ENCODE assay signal across 22 cellular contexts in genomic region chr6:150639823-150640331, GRCh38. TPM values are rescaled to one million over a fixed set of nuclear protein-coding genes. Genes with fewer than 3 reads are reported as not detected.
DNase-seq lines count a peak whose midpoint lies in the region; ATAC-seq, FAIRE-seq and TF ChIP-seq lines count a peak whose summit lies in the region.
"Had no signal": no experiment of that assay in that cellular context is flagged by ENCODE, and none has a peak within 500 bp of the region (broad histone marks: within the 10 kb centered on the region; RNA-seq: fewer than 3 reads in every experiment).

No MANE protein-coding gene starts in this region.

- TF ChIP-seq CTCF in liver (IDR thresholded peaks at IDR 0.05; ENCODE audit: low read depth, low read length, missing input control) (no peak), HepG2 (CRISPR knock-in tag; IDR thresholded peaks at IDR 0.05) (no peak), endothelial cell (IDR thresholded peaks at IDR 0.05; ENCODE audit: unreplicated experiment) (no peak), omental fat pad (IDR thresholded peaks at IDR 0.05) (no peak)

- H3K4me3 Mint-ChIP-seq in endothelial cell (ENCODE audit: unreplicated experiment) = peak overlapping the region; percentile 29
- H3K4me3 Mint-ChIP-seq in stimulated activated naive B cell treated with anti-CD40 and anti-IgM and Interleukin-4, amounts not matched to agents 10 μg/mL and 1 μg/mL and 100 μg/mL, for 72 hours = peak overlapping the region; percentile 68 to 79
- H3K4me3 Mint-ChIP-seq: CD8-positive, alpha-beta T cell; GM23338 had no signal

- H3K36me3 Mint-ChIP-seq in endothelial cell (ENCODE audit: low read depth, unreplicated experiment) = peaks cover 12% of the 10 kb centered on the region
- H3K36me3 Mint-ChIP-seq in stimulated activated naive B cell treated with anti-CD40 and anti-IgM and Interleukin-4, amounts not matched to agents 10 μg/mL and 1 μg/mL and 100 μg/mL, for 72 hours = peaks cover 19 to 23% of the 10 kb centered on the region in 2 donors
- H3K36me3 Mint-ChIP-seq: CD8-positive, alpha-beta T cell had no signal

- BruUV-seq in HepG2 (replicated peaks; lab: Mats Ljungman, UMichigan) = no TSS peak

- H3K27me3 Mint-ChIP-seq in endothelial cell (ENCODE audit: unreplicated experiment) = no peaks in the 10 kb centered on the region
- H3K27me3 Mint-ChIP-seq in stimulated activated naive B cell treated with anti-CD40 and anti-IgM and Interleukin-4, amounts not matched to agents 10 μg/mL and 1 μg/mL and 100 μg/mL, for 72 hours = no peaks in the 10 kb centered on the region

- H3K27me3 ChIP-seq in liver (ENCODE audit: control insufficient read depth in 4 of 4, insufficient read depth in 4 of 4, low read length in 3 of 4) (no peaks in the 10 kb centered on the region), HepG2 (ENCODE audit: control insufficient read depth in 1 of 2, insufficient read depth in 2 of 2, low read length in 2 of 2) (peaks cover 0 to 2% of the 10 kb centered on the region in 2 experiments; a peak in 1 of 5 replicates)
- H3K27me3 ChIP-seq: BLaER1, MG63 had no signal

- H3K9me3 ChIP-seq in liver (ENCODE audit: control insufficient read depth in 4 of 4, low read length in 3 of 4) (no peaks in the 10 kb centered on the region), HepG2 (ENCODE audit: low read length) (no peaks in the 10 kb centered on the region)
- H3K9me3 ChIP-seq: BLaER1, MG63, SJSA1 had no signal

- intact Hi-C loops in HepG2 (cut with micrococcal nuclease; ENCODE audit: unreplicated experiment) = no loop called here

- 92% methylated on average over 9 of the region's 9 CpGs for WGBS in liver
- WGBS in HepG2 (ENCODE audit: low lambda C conversion rate) = 70% methylated on average over 9 of the region's 9 CpGs

- no peak overlapping the region for H3K4me2 ChIP-seq in HepG2 (ENCODE audit: low read depth, low read length)
- H3K4me2 ChIP-seq: BLaER1, GM23338, KMS-11, PC-9 had no signal

- TF ChIP-seq RAD21 in liver (IDR thresholded peaks at IDR 0.05) (no peak), HepG2 (CRISPR knock-in tag; IDR thresholded peaks at IDR 0.05) (no peak)

- no peak for FAIRE-seq in HepG2 (lab: Jason Lieb, UNC)

- CTCF ChIA-PET in HepG2 (lab: Yijun Ruan, JAX; ENCODE audit: low intra/inter-chr PET ratio, low total read pairs) = no interaction called here

- H2AFZ ChIP-seq in HepG2 (ENCODE audit: low read length) = no peak overlapping the region
- H2AFZ ChIP-seq: GM23338, PC-9 had no signal

- H3K27ac ChIP-seq in liver (ENCODE audit: low read depth in 1 of 2, low read length in 2 of 2) (peak overlapping the region; percentile 73 to 82), HepG2 (ENCODE audit: extremely low read length, insufficient read depth, low read length) (no peak overlapping the region)
- H3K27ac ChIP-seq: BLaER1, KMS-11, PC-9, SJSA1 had no signal

- no peaks in the 10 kb centered on the region for H3K9me3 Mint-ChIP-seq in endothelial cell (ENCODE audit: unreplicated experiment)
- H3K9me3 Mint-ChIP-seq in stimulated activated naive B cell treated with anti-CD40 and anti-IgM and Interleukin-4, amounts not matched to agents 10 μg/mL and 1 μg/mL and 100 μg/mL, for 72 hours = peaks cover 0 to 3% of the 10 kb centered on the region in 2 donors
- H3K9me3 Mint-ChIP-seq: CD8-positive, alpha-beta T cell; GM23338 had no signal

- no peaks in the 10 kb centered on the region for H3K79me2 ChIP-seq in HepG2 (ENCODE audit: insufficient read depth, low read length)

- no peaks in the 10 kb centered on the region for H3K36me3 ChIP-seq in liver (ENCODE audit: control insufficient read depth in 4 of 4, insufficient read depth in 3 of 4, low read depth in 1 of 4, low read length in 3 of 4)
- no peaks in the 10 kb centered on the region for H3K36me3 ChIP-seq in HepG2 (replicated peaks in 1 of 2; ENCODE audit: control insufficient read depth in 1 of 2, insufficient read depth in 2 of 2, low read length in 2 of 2)
- H3K36me3 ChIP-seq: BLaER1, MG63, SJSA1 had no signal

- H3K9ac ChIP-seq in liver (ENCODE audit: low read depth in 1 of 2, low read length in 2 of 2) (no peak overlapping the region), HepG2 (ENCODE audit: insufficient read depth, low read depth, low read length) (no peak overlapping the region)
- H3K9ac ChIP-seq: BLaER1, KMS-11 had no signal

- in situ Hi-C loops in HepG2 (cut with HindIII; ENCODE audit: extremely low pct_ligation_motif_present, low pct_unique_long_range_greater_than_20kb) = no loop called here

- POLR2A ChIA-PET in HepG2 (lab: Yijun Ruan, JAX) = no interaction called here

- TF ChIP-seq EP300 in HepG2 (IDR thresholded peaks at IDR 0.05; ENCODE audit: low read depth in 2 of 2, low read length in 2 of 2) = no peak
- no peak for TF ChIP-seq EP300 in HepG2 (CRISPR knock-in tag; IDR thresholded peaks at IDR 0.05; ENCODE audit: borderline replicate concordance)

- ATAC-seq in HepG2 = no peak
- no peak for ATAC-seq in stimulated activated naive B cell treated with anti-CD40 and anti-IgM and Interleukin-4, amounts not matched to agents 10 μg/mL and 1 μg/mL and 100 μg/mL, for 72 hours (replicated peaks)
- no peak for ATAC-seq in GM18907 (IDR thresholded peaks at IDR 0.05; ENCODE audit: unreplicated experiment)
- ATAC-seq in omental fat pad (ENCODE audit: low FRiP score) = no peak
- ATAC-seq: CD8-positive, alpha-beta T cell; GM23338; HCT116 had no signal

- DNase-seq in HepG2 (ENCODE audit: low spot score) = no peak
- peak; percentile 17 to 78 for DNase-seq in NCI-H524 (lab: John Stamatoyannopoulos, UW)
- DNase-seq in endothelial cell (ENCODE audit: low spot score) = no peak
- no peak for DNase-seq in stimulated activated naive B cell treated with anti-CD40 and anti-IgM and Interleukin-4, amounts not matched to agents 10 μg/mL and 1 μg/mL and 100 μg/mL, for 72 hours
- no peak for DNase-seq in NCI-H1417 treated with DMSO at 0.1 percent for 48 hours (lab: John Stamatoyannopoulos, UW)
- DNase-seq in omental fat pad (ENCODE audit: low spot score) = no peak
- DNase-seq: 8988T; CD8-positive, alpha-beta T cell; MG63; NCI-H1092; NCI-H1694 treated with DMSO at 0.1 percent for 48 hours; NCI-H2107; NCI-H345; PC-9; SW 1271 had no signal

- TF ChIP-seq POLR2A in HepG2 (IDR thresholded peaks at IDR 0.05; ENCODE audit: insufficient read depth in 1 of 2, low read depth in 2 of 2, low read length in 2 of 2) = no peak

- no peak overlapping the region for H3K27ac Mint-ChIP-seq in endothelial cell (ENCODE audit: unreplicated experiment)
- peak overlapping the region; percentile 86 for H3K27ac Mint-ChIP-seq in stimulated activated naive B cell treated with anti-CD40 and anti-IgM and Interleukin-4, amounts not matched to agents 10 μg/mL and 1 μg/mL and 100 μg/mL, for 72 hours
- H3K27ac Mint-ChIP-seq: CD8-positive, alpha-beta T cell; GM23338 had no signal

- H3K4me3 ChIP-seq in liver (ENCODE audit: low read depth in 1 of 3, low read length in 3 of 3) (no peak overlapping the region), HepG2 (replicated peaks in 1 of 3; ENCODE audit: insufficient read depth in 1 of 3, low read depth in 2 of 3, low read length in 3 of 3) (no peak overlapping the region)
- H3K4me3 ChIP-seq: BLaER1, GM23338, MG63, PC-9, SJSA1 had no signal

- H4K20me1 ChIP-seq in HepG2 (ENCODE audit: insufficient read depth, low read length) = no peaks in the 10 kb centered on the region
- H4K20me1 ChIP-seq: BLaER1 had no signal

- H3K4me1 Mint-ChIP-seq in endothelial cell (ENCODE audit: unreplicated experiment) = peaks cover 47% of the 10 kb centered on the region
- H3K4me1 Mint-ChIP-seq in stimulated activated naive B cell treated with anti-CD40 and anti-IgM and Interleukin-4, amounts not matched to agents 10 μg/mL and 1 μg/mL and 100 μg/mL, for 72 hours = peaks cover 34 to 62% of the 10 kb centered on the region in 2 donors

- H3K4me1 ChIP-seq in liver (ENCODE audit: control insufficient read depth in 4 of 4, insufficient read depth in 4 of 4, low read length in 3 of 4) = peaks cover 5 to 35% (median 22%) of the 10 kb centered on the region in 4 donors
- peaks cover 12% of the 10 kb centered on the region; the same call in 1 of the 2 replicates for H3K4me1 ChIP-seq in HepG2 (ENCODE audit: insufficient read depth, low read length)

TF ChIP-seq in liver, 16 proteins besides CTCF, POLR2A, EP300 and RAD21 (continues in another document):
- TF ChIP-seq HNF4G (IDR thresholded peaks at IDR 0.05) = no peak
- TF ChIP-seq FOXA1 (IDR thresholded peaks at IDR 0.05) = no peak

TF ChIP-seq in HepG2, 621 proteins besides CTCF, POLR2A, EP300 and RAD21 (continues in another document):
- no peak for TF ChIP-seq RXRB (CRISPR knock-in tag; IDR thresholded peaks at IDR 0.05; ENCODE audit: borderline replicate concordance)
- no peak for TF ChIP-seq HDAC2 (CRISPR knock-in tag; IDR thresholded peaks at IDR 0.05)
- TF ChIP-seq CHCHD3 (CRISPR knock-in tag; IDR thresholded peaks at IDR 0.05) = no peak
- no peak for TF ChIP-seq ZNF207 (IDR thresholded peaks at IDR 0.05; ENCODE audit: borderline replicate concordance)
- no peak for TF ChIP-seq ELF1 (CRISPR knock-in tag; IDR thresholded peaks at IDR 0.05)

RNA-seq across cellular contexts. Expression of gene PLEKHG1, which starts 40.2 kb away (rescaled TPM):
- 10 to 100 TPM in 1 of 2 donors, 1 to 10 TPM in 1; 6.8 to 11.9 TPM for total RNA-seq in liver
- 1 to 10 TPM; 3.0 to 3.5 TPM for polyA plus RNA-seq in liver
- 0.04 and 0.07 TPM in 2 replicates for total RNA-seq in HepG2 (2016; rRNA removed; fragmentation: Illumina TruSeq; extraction: Trizol)
- total RNA-seq in HepG2 (2016; cell fraction: cytosol; rRNA removed; fragmentation: Illumina TruSeq; extraction: Trizol; ENCODE audit: low read depth) = 0.26 TPM in 1 of 2 replicates, not detected in the other
- total RNA-seq in HepG2 (2016; cell fraction: insoluble cytoplasmic fraction; rRNA removed; fragmentation: Illumina TruSeq; extraction: Trizol) = 0.28 and 0.30 TPM in 2 replicates
- total RNA-seq in HepG2 (2016; cell fraction: membrane; rRNA removed; fragmentation: Illumina TruSeq; extraction: Trizol) = 0.09 and 0.17 TPM in 2 replicates
- 0.19 and 0.34 TPM in 2 replicates for total RNA-seq in HepG2 (2016; cell fraction: nucleus; rRNA removed; fragmentation: Illumina TruSeq; extraction: Trizol)
- polyA plus RNA-seq in HepG2 (2011; rRNA removed) = 0.03 TPM in 2 replicates
- 0.01 and 0.04 TPM in 2 replicates for polyA plus RNA-seq in HepG2 (2011; cell fraction: cytosol; rRNA removed)
- polyA plus RNA-seq in HepG2 (2011; cell fraction: nucleus; rRNA removed) = 0.03 and 0.43 TPM in 2 replicates
- polyA plus RNA-seq in HepG2 (2012) = 0.08 and 0.09 TPM in 2 replicates
- not detected in 2 replicates for polyA plus RNA-seq in HepG2 (2016; cell fraction: cytosol; fragmentation: Illumina TruSeq; extraction: Trizol; ENCODE audit: low read depth)
- 0.08 TPM in 1 of 2 replicates, not detected in the other for polyA plus RNA-seq in HepG2 (2016; cell fraction: insoluble cytoplasmic fraction; fragmentation: Illumina TruSeq; extraction: Trizol; ENCODE audit: low read depth)
- polyA plus RNA-seq in HepG2 (2016; cell fraction: membrane; fragmentation: Illumina TruSeq; extraction: Trizol; ENCODE audit: low read depth) = not detected in 2 replicates
- polyA plus RNA-seq in HepG2 (2016; cell fraction: nucleus; fragmentation: Illumina TruSeq; extraction: Trizol; ENCODE audit: insufficient read depth, low read depth) = 0.12 and 0.20 TPM in 2 replicates
- polyA minus RNA-seq in HepG2 (2011; rRNA and poly(A)+ RNA removed; ENCODE audit: low replicate concordance) = 0.26 and 1.6 TPM in 2 replicates
- not detected in 2 replicates for polyA minus RNA-seq in HepG2 (2011; cell fraction: cytosol; rRNA and poly(A)+ RNA removed)
- 0.13 and 0.62 TPM in 2 replicates for polyA minus RNA-seq in HepG2 (2011; cell fraction: nucleus; rRNA and poly(A)+ RNA removed)
- total RNA-seq in endothelial cell (ENCODE audit: unreplicated experiment) = 135 TPM
- total RNA-seq in omental fat pad = 10 to 100 TPM; 21.6 to 99.8 (median 49.1) TPM

Comparison
In these comparisons a context has a peak if more than half of its experiments do, and no peak if none do; other contexts are left out.
1. DNase-seq: peak in NCI-H524 (2 of 2); none in HepG2 (single experiment), endothelial cell (single experiment), stimulated activated naive B cell treated with anti-CD40 and anti-IgM and Interleukin-4, amounts not matched to agents 10 μg/mL and 1 μg/mL and 100 μg/mL, for 72 hours (single experiment), NCI-H1417 treated with DMSO at 0.1 percent for 48 hours (single experiment) and omental fat pad (single experiment).